ENCODE assay signal across 8 cellular contexts in genomic region chr17:76147211-76148014, GRCh38. TPM values are rescaled to one million over a fixed set of nuclear protein-coding genes. Genes with fewer than 3 reads are reported as not detected.
DNase-seq lines count a peak whose midpoint lies in the region; ATAC-seq, FAIRE-seq and TF ChIP-seq lines count a peak whose summit lies in the region.

No MANE protein-coding gene starts in this region.

- H3K36me3 Mint-ChIP-seq in activated naive CD8-positive, alpha-beta T cell, result peaks cover 16% of the 10 kb centered on the region
- H3K36me3 Mint-ChIP-seq in activated naive CD8-positive, alpha-beta T cell treated with anti-CD3 and anti-CD28 coated beads, Interleukin-2, amount 50 U/mL, for 24 hours (ENCODE audit: low read depth), result peaks cover 14% of the 10 kb centered on the region

- no peaks in the 10 kb centered on the region for H3K36me3 ChIP-seq in pancreas

- H3K4me1 ChIP-seq in pancreas, result no peaks in the 10 kb centered on the region

- no peak overlapping the region for H3K27ac ChIP-seq in pancreas

- no peak overlapping the region for H3K4me3 Mint-ChIP-seq in activated naive CD8-positive, alpha-beta T cell
- no peak overlapping the region for H3K4me3 Mint-ChIP-seq in activated naive CD8-positive, alpha-beta T cell treated with anti-CD3 and anti-CD28 coated beads, Interleukin-2, amount 50 U/mL, for 24 hours

- no peak overlapping the region for H3K4me3 ChIP-seq in choroid plexus epithelial cell (ENCODE audit: low read depth, low read length)
- H3K4me3 ChIP-seq in pancreas, result no peak overlapping the region

- FAIRE-seq in pancreas (lab: Jason Lieb, UNC), result no peak

- no peaks in the 10 kb centered on the region for H3K9me3 ChIP-seq in pancreas

- peaks cover 75% of the 10 kb centered on the region for H3K4me1 Mint-ChIP-seq in activated naive CD8-positive, alpha-beta T cell (ENCODE audit: low read depth)
- peaks cover 65% of the 10 kb centered on the region for H3K4me1 Mint-ChIP-seq in activated naive CD8-positive, alpha-beta T cell treated with anti-CD3 and anti-CD28 coated beads, Interleukin-2, amount 50 U/mL, for 24 hours

- H3K9me3 Mint-ChIP-seq in activated naive CD8-positive, alpha-beta T cell (ENCODE audit: low read depth), result no peaks in the 10 kb centered on the region
- no peaks in the 10 kb centered on the region for H3K9me3 Mint-ChIP-seq in activated naive CD8-positive, alpha-beta T cell treated with anti-CD3 and anti-CD28 coated beads, Interleukin-2, amount 50 U/mL, for 24 hours

- no peak for TF ChIP-seq POLR2A in erythroblast (IDR thresholded peaks at IDR 0.05; ENCODE audit: low read length)

- TF ChIP-seq CTCF in choroid plexus epithelial cell (conservative IDR thresholded peaks at IDR 0.05; ENCODE audit: low read depth, low read length), result peak; percentile 59
- peak in 3 of 4 donors; percentile 37 to 47 (median 40) for TF ChIP-seq CTCF in pancreas (IDR thresholded peaks at IDR 0.05)

- intact Hi-C loops in pancreas (cut with DNase I), result no loop called here

- H3K27me3 Mint-ChIP-seq in activated naive CD8-positive, alpha-beta T cell, result no peaks in the 10 kb centered on the region
- no peaks in the 10 kb centered on the region for H3K27me3 Mint-ChIP-seq in activated naive CD8-positive, alpha-beta T cell treated with anti-CD3 and anti-CD28 coated beads, Interleukin-2, amount 50 U/mL, for 24 hours

- H3K27me3 ChIP-seq in pancreas, result no peaks in the 10 kb centered on the region

- peak overlapping the region; percentile 97 for H3K27ac Mint-ChIP-seq in activated naive CD8-positive, alpha-beta T cell
- no peak overlapping the region for H3K27ac Mint-ChIP-seq in activated naive CD8-positive, alpha-beta T cell treated with anti-CD3 and anti-CD28 coated beads, Interleukin-2, amount 50 U/mL, for 24 hours

- 64 to 66% methylated on average over 13 of the region's 13 CpGs for WGBS in pancreas, 2 donors

- ATAC-seq in activated naive CD8-positive, alpha-beta T cell treated with anti-CD3 and anti-CD28 coated beads, Interleukin-2, amount 50 U/mL, for 24 hours, result no peak
- ATAC-seq in pancreas, result peak in 3 of 4 donors; percentile 40 to 78 (median 61)

- no peak for DNase-seq in activated naive CD8-positive, alpha-beta T cell treated with anti-CD3 and anti-CD28 coated beads, Interleukin-2, amount 50 U/mL, for 24 hours
- peak; percentile 22 for DNase-seq in NCI-H460 (ENCODE audit: extremely low read depth, low read depth)
- DNase-seq in choroid plexus epithelial cell (ENCODE audit: low read depth), result peak; percentile 48
- DNase-seq in pancreas, result no peak
- no peak for DNase-seq in erythroblast (lab: John Stamatoyannopoulos, UW)
- DNase-seq in NK-92 treated with Interleukin-12 subunit alpha and Interleukin-12 subunit beta, amount 100 ng/mL, for 24 hours (lab: John Stamatoyannopoulos, UW), result no peak
- no peak for DNase-seq in activated CD8-positive, alpha-beta memory T cell treated with anti-CD3 and anti-CD28 coated beads, Interleukin-2, amount 50 U/mL, for 4 hours

RNA-seq across cellular contexts. Expression of gene FOXJ1, which starts 6.4 kb away (rescaled TPM):
- total RNA-seq in NCI-H460 (2014; rRNA removed; shearing (Covaris generic)), result not detected in 2 replicates
- not detected in 2 replicates for polyA plus RNA-seq in NCI-H460 (2014; cell fraction: nucleus; rRNA removed)
- 1 to 10 TPM in 1 of 6 donors, under 1 TPM in 5; 0.14 to 1.2 (median 0.36) TPM for total RNA-seq in pancreas
- 1 to 10 TPM; 2.4 to 5.7 TPM for polyA plus RNA-seq in pancreas

RNA-seq across cellular contexts. Expression of gene EXOC7, which starts 43.8 kb away (rescaled TPM):
- total RNA-seq in NCI-H460 (2014; rRNA removed; shearing (Covaris generic)), result 54.6 and 56.7 TPM in 2 replicates
- polyA plus RNA-seq in NCI-H460 (2014; cell fraction: nucleus; rRNA removed), result 88.3 and 101 TPM in 2 replicates
- total RNA-seq in pancreas, result 10 to 100 TPM; 38.4 to 81.3 (median 49.8) TPM
- polyA plus RNA-seq in pancreas, result 100 to 1,000 TPM in 1 of 2 donors, 10 to 100 TPM in 1; 97.1 to 103 TPM

Comparison
In these comparisons a context has a peak if more than half of its experiments do, and no peak if none do; other contexts are left out.
1. DNase-seq: peak in NCI-H460 (single experiment) and choroid plexus epithelial cell (single experiment); none in activated naive CD8-positive, alpha-beta T cell treated with anti-CD3 and anti-CD28 coated beads, Interleukin-2, amount 50 U/mL, for 24 hours (single experiment), pancreas (0 of 6), erythroblast (0 of 2), NK-92 treated with Interleukin-12 subunit alpha and Interleukin-12 subunit beta, amount 100 ng/mL, for 24 hours (single experiment) and activated CD8-positive, alpha-beta memory T cell treated with anti-CD3 and anti-CD28 coated beads, Interleukin-2, amount 50 U/mL, for 4 hours (single experiment).